Comparison of ENCODE assay signal across 1 cellular context in genomic region chr2:201233192-201234166, GRCh38.
TF ChIP-seq lines count a peak whose summit lies in the region.

No MANE protein-coding gene starts in this region.

TF ChIP-seq in HEK293, 187 proteins besides CTCF, POLR2A, EP300 and RAD21 (continued from another document):
- peak; percentile 9; the same call in 1 of the 2 replicates for TF ChIP-seq ZBTB20 (tag by site-specific recombination; IDR thresholded peaks at IDR 0.05)
- TF ChIP-seq PBX3 (CRISPR knock-in tag; IDR thresholded peaks at IDR 0.05) = no peak
- TF ChIP-seq ZNF747 (tag by site-specific recombination; IDR thresholded peaks at IDR 0.05) = no peak
- TF ChIP-seq ZBTB6 (tag by site-specific recombination; IDR thresholded peaks at IDR 0.05) = no peak
- TF ChIP-seq KLF8 (tag by site-specific recombination; IDR thresholded peaks at IDR 0.05) = peak; percentile 53; the same call in 1 of the 2 replicates
- TF ChIP-seq KLF1 (tag by site-specific recombination; IDR thresholded peaks at IDR 0.05) = peak; percentile 76; the same call in 1 of the 2 replicates
- 0 out of 2 replicates have a peak, but pooled peaks have one; percentile 18 for TF ChIP-seq ZNF449 (tag by site-specific recombination; IDR thresholded peaks at IDR 0.05)
- TF ChIP-seq ZNF366 (tag by site-specific recombination; conservative IDR thresholded peaks at IDR 0.05) = peak; percentile 52; the same call in 1 of the 2 replicates
- TF ChIP-seq ZNF600 (tag by site-specific recombination; IDR thresholded peaks at IDR 0.05) = peak; percentile 43
- TF ChIP-seq ZNF16 (tag by site-specific recombination; IDR thresholded peaks at IDR 0.05; ENCODE audit: low read depth) = no peak
- TF ChIP-seq ZNF433 (tag by site-specific recombination; IDR thresholded peaks at IDR 0.05; ENCODE audit: low read depth) = no peak
- peak; percentile 51 for TF ChIP-seq SCRT2 (tag by site-specific recombination; IDR thresholded peaks at IDR 0.05)
- TF ChIP-seq INSM2 (tag by site-specific recombination; IDR thresholded peaks at IDR 0.05) = no peak
- peak; percentile 44; the same call in 1 of the 2 replicates for TF ChIP-seq ZFHX2 (tag by site-specific recombination; conservative IDR thresholded peaks at IDR 0.05)
- TF ChIP-seq SP7 (tag by site-specific recombination; IDR thresholded peaks at IDR 0.05) = peak; percentile 30; the same call in 1 of the 2 replicates
- peak; percentile 56; the same call in 1 of the 2 replicates for TF ChIP-seq ZNF10 (tag by site-specific recombination; IDR thresholded peaks at IDR 0.05)
- TF ChIP-seq PRDM4 (tag by site-specific recombination; IDR thresholded peaks at IDR 0.05) = no peak
- no peak for TF ChIP-seq ZNF155 (tag by site-specific recombination; IDR thresholded peaks at IDR 0.05)
- peak; percentile 82 for TF ChIP-seq SP3 (tag by site-specific recombination; IDR thresholded peaks at IDR 0.05)
- TF ChIP-seq ZXDB (tag by site-specific recombination; IDR thresholded peaks at IDR 0.05) = no peak
- 0 out of 2 replicates have a peak, but pooled peaks have one; percentile 14 for TF ChIP-seq GLIS1 (tag by site-specific recombination; IDR thresholded peaks at IDR 0.05)
- no peak for TF ChIP-seq ZNF670 (tag by site-specific recombination; IDR thresholded peaks at IDR 0.05; ENCODE audit: low read depth)
- TF ChIP-seq ZBTB48 (tag by site-specific recombination; IDR thresholded peaks at IDR 0.05) = no peak
- TF ChIP-seq ZNF580 (tag by site-specific recombination; IDR thresholded peaks at IDR 0.05) = no peak
- no peak for TF ChIP-seq ZNF266 (tag by site-specific recombination; IDR thresholded peaks at IDR 0.05; ENCODE audit: low read depth)
- no peak for TF ChIP-seq ZNF585B (tag by site-specific recombination; IDR thresholded peaks at IDR 0.05)
- no peak for TF ChIP-seq ZNF610 (tag by site-specific recombination; IDR thresholded peaks at IDR 0.05; ENCODE audit: borderline replicate concordance)
- TF ChIP-seq ZNF664 (tag by site-specific recombination; IDR thresholded peaks at IDR 0.05) = peak; percentile 80
- TF ChIP-seq ZNF184 (tag by site-specific recombination; IDR thresholded peaks at IDR 0.05) = no peak
- TF ChIP-seq ZNF548 (tag by site-specific recombination; IDR thresholded peaks at IDR 0.05) = no peak
- TF ChIP-seq PRDM10 (tag by site-specific recombination; IDR thresholded peaks at IDR 0.05) = peak; percentile 92
